In the genomic region with DNA sequence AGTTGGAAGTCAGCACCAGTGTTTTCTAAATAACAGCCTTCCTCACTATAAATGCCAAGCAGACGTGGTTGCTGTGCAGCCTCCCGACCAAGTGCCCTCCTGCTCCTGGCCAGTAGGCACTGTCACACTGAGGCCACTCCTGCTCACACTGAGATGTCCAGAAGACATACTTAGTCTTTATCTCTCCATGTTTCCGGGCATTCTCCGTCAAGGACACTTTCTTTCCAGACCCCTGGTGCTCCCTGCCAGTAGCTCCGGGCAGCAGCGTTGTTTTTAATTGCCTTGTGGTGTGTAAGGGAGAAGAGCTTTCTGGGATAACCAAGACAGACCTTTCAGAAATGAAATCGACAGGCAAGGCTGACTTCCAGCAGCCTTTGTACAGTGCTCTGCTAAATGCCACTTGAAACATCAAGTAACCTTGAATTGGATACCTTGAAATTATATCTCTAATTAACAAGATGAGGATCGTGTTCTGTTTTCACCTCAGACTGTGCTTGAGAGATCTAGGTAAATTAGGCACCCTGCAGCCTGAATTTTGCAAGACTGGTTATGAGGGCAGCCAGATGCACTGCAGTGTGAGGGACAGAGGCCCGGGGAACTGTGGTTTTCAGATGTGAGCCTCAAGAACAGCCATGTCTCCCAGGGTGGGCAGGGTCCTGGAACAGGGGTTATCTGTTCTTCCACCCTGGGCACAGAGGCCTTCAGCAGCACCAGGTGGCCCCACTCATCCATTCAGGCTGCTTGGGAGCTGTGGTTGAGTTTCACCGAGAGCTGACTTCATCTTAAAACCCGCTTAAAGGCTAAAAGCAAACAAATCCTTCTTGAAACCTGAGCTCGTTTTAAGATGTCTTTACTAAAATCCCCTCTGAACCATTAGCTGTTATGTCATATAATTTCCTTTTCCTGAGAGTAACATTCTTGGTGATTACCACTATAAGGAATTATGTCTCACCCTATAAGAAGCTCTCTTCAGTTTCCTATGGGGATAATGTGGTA, we compare ENCODE assay signal across 10 cellular contexts.
DNase-seq lines count a peak whose midpoint lies in the region; ATAC-seq and TF ChIP-seq lines count a peak whose summit lies in the region.
"Had no signal": no experiment of that assay in that cellular context is flagged by ENCODE, and none has a peak within 500 bp of the region (broad histone marks: within the 10 kb centered on the region; RNA-seq: fewer than 3 reads in every experiment).

No MANE protein-coding gene starts in this region.

- H3K36me3 Mint-ChIP-seq in nephron (ENCODE audit: low read depth): peaks cover 9% of the 10 kb centered on the region

- H3K4me1 Mint-ChIP-seq in nephron: peaks cover 39% of the 10 kb centered on the region

- no peaks in the 10 kb centered on the region for H3K9me3 Mint-ChIP-seq in nephron

- no peak overlapping the region for H3K4me3 Mint-ChIP-seq in nephron

- DNase-seq in C1 segment of cervical spinal cord (lab: John Stamatoyannopoulos, UW) (peak in 8 of 14 donors; percentile 33 to 60 (median 40)), NCI-H187 treated with DMSO at 0.1 percent for 48 hours (lab: John Stamatoyannopoulos, UW) (peak; percentile 74), choroid plexus epithelial cell (ENCODE audit: low read depth) (peak; percentile 86), hepatic stellate cell (ENCODE audit: low spot score) (no peak)
- DNase-seq: activated CD4-positive, alpha-beta T cell treated with anti-CD3 and anti-CD28 coated beads, Interleukin-2, amount 50 U/mL, for 4 hours; GDM1 had no signal

- TF ChIP-seq CTCF in choroid plexus epithelial cell (conservative IDR thresholded peaks at IDR 0.05; ENCODE audit: low read depth, low read length): peak; percentile 19
- TF ChIP-seq CTCF in nephron (IDR thresholded peaks at IDR 0.05; ENCODE audit: unreplicated experiment in 3 of 3): no peak

- H3K4me3 ChIP-seq in choroid plexus epithelial cell (ENCODE audit: low read depth, low read length): no peak overlapping the region

- ATAC-seq in GM21737 (IDR thresholded peaks at IDR 0.05; ENCODE audit: unreplicated experiment): no peak
- ATAC-seq in HG02970 (IDR thresholded peaks at IDR 0.05; ENCODE audit: low FRiP score, unreplicated experiment): no peak
- ATAC-seq in GM21515 (IDR thresholded peaks at IDR 0.05; ENCODE audit: unreplicated experiment): no peak

- peak overlapping the region; percentile 25 to 74 (median 43) for H3K27ac Mint-ChIP-seq in nephron

- peaks cover 7% of the 10 kb centered on the region for H3K27me3 Mint-ChIP-seq in nephron (ENCODE audit: low read depth)
